ENCODE assay signal across 2 cellular contexts in genomic region chr12:48015129-48015528, GRCh38.
TF ChIP-seq lines count a peak whose summit lies in the region.

No MANE protein-coding gene starts in this region.

TF ChIP-seq in HEK293, 187 proteins besides CTCF, POLR2A, EP300 and RAD21:
- TF ChIP-seq ZBTB6 (tag by site-specific recombination; IDR thresholded peaks at IDR 0.05) = no peak
- TF ChIP-seq ZNF114 (tag by site-specific recombination; IDR thresholded peaks at IDR 0.05) = no peak
- peak; percentile 94 for TF ChIP-seq ZNF664 (tag by site-specific recombination; IDR thresholded peaks at IDR 0.05)
- TF ChIP-seq ZNF843 (tag by site-specific recombination; IDR thresholded peaks at IDR 0.05) = no peak
- TF ChIP-seq ZSCAN18 (tag by site-specific recombination; IDR thresholded peaks at IDR 0.05) = no peak
- TF ChIP-seq WT1 (tag by site-specific recombination; IDR thresholded peaks at IDR 0.05) = no peak

TF ChIP-seq in K562, 482 proteins besides CTCF, POLR2A, EP300 and RAD21:
- no peak for TF ChIP-seq SAFB2 (IDR thresholded peaks at IDR 0.05; ENCODE audit: borderline replicate concordance, low read depth, low read length, severe bottlenecking)
- TF ChIP-seq RBM25 (IDR thresholded peaks at IDR 0.05; ENCODE audit: low read depth, low read length, severe bottlenecking) = peak; percentile 13
